In the genomic region with DNA sequence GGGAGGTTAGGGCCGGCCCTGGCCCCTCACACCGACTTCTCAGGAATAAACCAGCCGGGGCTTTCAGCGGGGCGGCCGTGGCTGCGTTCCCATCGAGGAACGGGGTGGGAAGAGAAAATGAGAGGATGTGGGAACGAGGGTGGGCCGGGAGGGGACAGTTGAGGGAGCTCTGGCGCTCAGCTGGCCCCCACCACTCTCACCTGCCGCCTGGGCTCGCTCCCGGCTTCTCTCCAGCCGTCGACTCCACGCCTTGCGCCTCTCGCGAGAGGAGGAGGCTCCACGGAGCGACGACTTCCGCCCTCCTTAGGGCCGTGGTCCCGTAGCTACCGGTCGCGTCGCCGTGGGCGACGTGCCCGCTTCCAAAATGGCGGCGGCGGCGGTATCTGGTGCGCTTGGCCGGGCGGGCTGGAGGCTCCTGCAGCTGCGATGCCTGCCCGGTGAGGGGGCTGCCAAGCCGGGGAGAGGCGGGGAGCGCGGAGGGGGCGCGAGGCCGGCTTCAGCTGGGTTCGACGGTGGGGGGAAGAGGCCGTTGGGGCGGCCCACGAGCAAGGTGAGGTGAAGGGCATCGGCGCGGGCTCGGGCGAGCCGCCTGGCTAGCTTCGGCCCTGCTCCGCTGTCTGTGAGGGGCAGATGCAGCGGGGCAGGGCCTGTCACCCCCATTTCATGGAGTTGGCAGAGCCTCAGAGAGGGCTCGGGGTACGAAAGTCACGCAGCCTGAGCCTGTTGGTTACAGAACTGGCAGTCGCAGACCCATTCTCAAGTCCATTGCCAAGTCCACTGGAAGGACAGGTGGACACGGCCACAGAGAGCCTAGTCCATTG, we compare ENCODE assay signal across 1 cellular context.
A peak's percentile ranks its signal among the peaks of the same experiment; 100 is the strongest.
TF ChIP-seq lines count a peak whose summit lies in the region.

Gene CIAPIN1, minus strand, starts transcription at position 244 of the 821 bp plus-strand sequence. CDS start 6,457 bp downstream, outside the sequence.
Gene COQ9, plus strand, starts transcription at position 338 of the 821 bp plus-strand sequence. Its CDS starts 27 bp downstream, at position 365.

TF ChIP-seq in K562, 482 proteins besides CTCF, POLR2A, EP300 and RAD21 (continued from another document and continues in another):
- TF ChIP-seq, protein P1, sequence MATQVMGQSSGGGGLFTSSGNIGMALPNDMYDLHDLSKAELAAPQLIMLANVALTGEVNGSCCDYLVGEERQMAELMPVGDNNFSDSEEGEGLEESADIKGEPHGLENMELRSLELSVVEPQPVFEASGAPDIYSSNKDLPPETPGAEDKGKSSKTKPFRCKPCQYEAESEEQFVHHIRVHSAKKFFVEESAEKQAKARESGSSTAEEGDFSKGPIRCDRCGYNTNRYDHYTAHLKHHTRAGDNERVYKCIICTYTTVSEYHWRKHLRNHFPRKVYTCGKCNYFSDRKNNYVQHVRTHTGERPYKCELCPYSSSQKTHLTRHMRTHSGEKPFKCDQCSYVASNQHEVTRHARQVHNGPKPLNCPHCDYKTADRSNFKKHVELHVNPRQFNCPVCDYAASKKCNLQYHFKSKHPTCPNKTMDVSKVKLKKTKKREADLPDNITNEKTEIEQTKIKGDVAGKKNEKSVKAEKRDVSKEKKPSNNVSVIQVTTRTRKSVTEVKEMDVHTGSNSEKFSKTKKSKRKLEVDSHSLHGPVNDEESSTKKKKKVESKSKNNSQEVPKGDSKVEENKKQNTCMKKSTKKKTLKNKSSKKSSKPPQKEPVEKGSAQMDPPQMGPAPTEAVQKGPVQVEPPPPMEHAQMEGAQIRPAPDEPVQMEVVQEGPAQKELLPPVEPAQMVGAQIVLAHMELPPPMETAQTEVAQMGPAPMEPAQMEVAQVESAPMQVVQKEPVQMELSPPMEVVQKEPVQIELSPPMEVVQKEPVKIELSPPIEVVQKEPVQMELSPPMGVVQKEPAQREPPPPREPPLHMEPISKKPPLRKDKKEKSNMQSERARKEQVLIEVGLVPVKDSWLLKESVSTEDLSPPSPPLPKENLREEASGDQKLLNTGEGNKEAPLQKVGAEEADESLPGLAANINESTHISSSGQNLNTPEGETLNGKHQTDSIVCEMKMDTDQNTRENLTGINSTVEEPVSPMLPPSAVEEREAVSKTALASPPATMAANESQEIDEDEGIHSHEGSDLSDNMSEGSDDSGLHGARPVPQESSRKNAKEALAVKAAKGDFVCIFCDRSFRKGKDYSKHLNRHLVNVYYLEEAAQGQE (CRISPR knock-in tag; IDR thresholded peaks at IDR 0.05; ENCODE audit: low read depth): no peak
- TF ChIP-seq LARP7 (IDR thresholded peaks at IDR 0.05) (0 out of 2 replicates have a peak, but pooled peaks have one; percentile 27), ZBTB11 (CRISPR knock-in tag; IDR thresholded peaks at IDR 0.05) (peak in 1 of 3 experiments; percentile 54; a peak in 1 of 6 replicates), ZNF511 (CRISPR knock-in tag; IDR thresholded peaks at IDR 0.05) (no peak), TGIF2 (CRISPR knock-in tag; IDR thresholded peaks at IDR 0.05) (no peak), NEUROD1 (IDR thresholded peaks at IDR 0.05; ENCODE audit: borderline replicate concordance, low read depth, low read length, partially characterized antibody) (peak; percentile 81), RBM15 (IDR thresholded peaks at IDR 0.05; ENCODE audit: insufficient read depth, low read length) (no peak), SMAD2 (IDR thresholded peaks at IDR 0.05; ENCODE audit: low read depth, low read length) (no peak), ZFX (CRISPR knock-in tag; IDR thresholded peaks at IDR 0.05) (peak; percentile 81), BRF1 (IDR thresholded peaks at IDR 0.05; ENCODE audit: borderline replicate concordance, extremely low read depth, insufficient read length) (no peak), ZNF282 (CRISPR knock-in tag; IDR thresholded peaks at IDR 0.05) (no peak), PYGO2 (tag; IDR thresholded peaks at IDR 0.05) (no peak), CHD4 (IDR thresholded peaks at IDR 0.05; ENCODE audit: insufficient read depth, insufficient replicate concordance, low read depth, low read length, poor library complexity, severe bottlenecking) (no peak), RBM34 (IDR thresholded peaks at IDR 0.05; ENCODE audit: borderline replicate concordance, insufficient read depth, low read length) (no peak), ZNF57 (CRISPR knock-in tag; IDR thresholded peaks at IDR 0.05) (no peak), FOXJ3 (CRISPR knock-in tag; IDR thresholded peaks at IDR 0.05) (no peak), SMARCA5 (IDR thresholded peaks at IDR 0.05) (no peak), BDP1 (IDR thresholded peaks at IDR 0.05; ENCODE audit: insufficient read depth, insufficient read length) (no peak), PHF21A (IDR thresholded peaks at IDR 0.05; ENCODE audit: borderline replicate concordance, low read depth) (0 out of 2 replicates have a peak, but pooled peaks have one; percentile 36), CAMTA2 (CRISPR knock-in tag; conservative IDR thresholded peaks at IDR 0.05) (no peak), ZNF23 (CRISPR knock-in tag; IDR thresholded peaks at IDR 0.05) (no peak), JUNB (CRISPR knock-in tag; conservative IDR thresholded peaks at IDR 0.05) (no peak), KDM4B (IDR thresholded peaks at IDR 0.05; ENCODE audit: borderline replicate concordance in 2 of 2, low read depth in 1 of 2) (no peak), TFE3 (CRISPR knock-in tag; IDR thresholded peaks at IDR 0.05) (no peak), MAX (CRISPR knock-in tag; IDR thresholded peaks at IDR 0.05) (peak; percentile 86), SIX5 (IDR thresholded peaks at IDR 0.05; ENCODE audit: borderline replicate concordance in 1 of 2, insufficient read depth in 1 of 2, low read depth in 1 of 2, low read length in 2 of 2) (peak; percentile 67 to 75; a peak in 3 of 4 replicates), TCF7L2 (IDR thresholded peaks at IDR 0.05; ENCODE audit: low read depth, low read length) (no peak), ZNF140 (CRISPR knock-in tag; IDR thresholded peaks at IDR 0.05) (no peak), KHSRP (IDR thresholded peaks at IDR 0.05) (no peak), MXD1 (CRISPR knock-in tag; IDR thresholded peaks at IDR 0.05; ENCODE audit: borderline replicate concordance, poor library complexity, severe bottlenecking) (peak; percentile 19), C11orf30 (IDR thresholded peaks at IDR 0.05; ENCODE audit: low read depth) (peak; percentile 82), SPI1 (IDR thresholded peaks at IDR 0.05; ENCODE audit: borderline replicate concordance, low read depth, low read length) (peak; percentile 73; the same call in 1 of the 2 replicates), XRCC4 (IDR thresholded peaks at IDR 0.05; ENCODE audit: extremely low read depth, insufficient read depth, insufficient read length) (no peak), DPF2 (IDR thresholded peaks at IDR 0.05) (no peak), SOX6 (IDR thresholded peaks at IDR 0.05) (no peak)
- TF ChIP-seq, protein P2, sequence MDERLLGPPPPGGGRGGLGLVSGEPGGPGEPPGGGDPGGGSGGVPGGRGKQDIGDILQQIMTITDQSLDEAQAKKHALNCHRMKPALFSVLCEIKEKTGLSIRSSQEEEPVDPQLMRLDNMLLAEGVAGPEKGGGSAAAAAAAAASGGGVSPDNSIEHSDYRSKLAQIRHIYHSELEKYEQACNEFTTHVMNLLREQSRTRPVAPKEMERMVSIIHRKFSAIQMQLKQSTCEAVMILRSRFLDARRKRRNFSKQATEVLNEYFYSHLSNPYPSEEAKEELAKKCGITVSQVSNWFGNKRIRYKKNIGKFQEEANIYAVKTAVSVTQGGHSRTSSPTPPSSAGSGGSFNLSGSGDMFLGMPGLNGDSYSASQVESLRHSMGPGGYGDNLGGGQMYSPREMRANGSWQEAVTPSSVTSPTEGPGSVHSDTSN (CRISPR knock-in tag; IDR thresholded peaks at IDR 0.05; ENCODE audit: low read depth): no peak
- TF ChIP-seq, protein P2 (tag; conservative IDR thresholded peaks at IDR 0.05; ENCODE audit: low read depth): no peak
- TF ChIP-seq, protein P3, sequence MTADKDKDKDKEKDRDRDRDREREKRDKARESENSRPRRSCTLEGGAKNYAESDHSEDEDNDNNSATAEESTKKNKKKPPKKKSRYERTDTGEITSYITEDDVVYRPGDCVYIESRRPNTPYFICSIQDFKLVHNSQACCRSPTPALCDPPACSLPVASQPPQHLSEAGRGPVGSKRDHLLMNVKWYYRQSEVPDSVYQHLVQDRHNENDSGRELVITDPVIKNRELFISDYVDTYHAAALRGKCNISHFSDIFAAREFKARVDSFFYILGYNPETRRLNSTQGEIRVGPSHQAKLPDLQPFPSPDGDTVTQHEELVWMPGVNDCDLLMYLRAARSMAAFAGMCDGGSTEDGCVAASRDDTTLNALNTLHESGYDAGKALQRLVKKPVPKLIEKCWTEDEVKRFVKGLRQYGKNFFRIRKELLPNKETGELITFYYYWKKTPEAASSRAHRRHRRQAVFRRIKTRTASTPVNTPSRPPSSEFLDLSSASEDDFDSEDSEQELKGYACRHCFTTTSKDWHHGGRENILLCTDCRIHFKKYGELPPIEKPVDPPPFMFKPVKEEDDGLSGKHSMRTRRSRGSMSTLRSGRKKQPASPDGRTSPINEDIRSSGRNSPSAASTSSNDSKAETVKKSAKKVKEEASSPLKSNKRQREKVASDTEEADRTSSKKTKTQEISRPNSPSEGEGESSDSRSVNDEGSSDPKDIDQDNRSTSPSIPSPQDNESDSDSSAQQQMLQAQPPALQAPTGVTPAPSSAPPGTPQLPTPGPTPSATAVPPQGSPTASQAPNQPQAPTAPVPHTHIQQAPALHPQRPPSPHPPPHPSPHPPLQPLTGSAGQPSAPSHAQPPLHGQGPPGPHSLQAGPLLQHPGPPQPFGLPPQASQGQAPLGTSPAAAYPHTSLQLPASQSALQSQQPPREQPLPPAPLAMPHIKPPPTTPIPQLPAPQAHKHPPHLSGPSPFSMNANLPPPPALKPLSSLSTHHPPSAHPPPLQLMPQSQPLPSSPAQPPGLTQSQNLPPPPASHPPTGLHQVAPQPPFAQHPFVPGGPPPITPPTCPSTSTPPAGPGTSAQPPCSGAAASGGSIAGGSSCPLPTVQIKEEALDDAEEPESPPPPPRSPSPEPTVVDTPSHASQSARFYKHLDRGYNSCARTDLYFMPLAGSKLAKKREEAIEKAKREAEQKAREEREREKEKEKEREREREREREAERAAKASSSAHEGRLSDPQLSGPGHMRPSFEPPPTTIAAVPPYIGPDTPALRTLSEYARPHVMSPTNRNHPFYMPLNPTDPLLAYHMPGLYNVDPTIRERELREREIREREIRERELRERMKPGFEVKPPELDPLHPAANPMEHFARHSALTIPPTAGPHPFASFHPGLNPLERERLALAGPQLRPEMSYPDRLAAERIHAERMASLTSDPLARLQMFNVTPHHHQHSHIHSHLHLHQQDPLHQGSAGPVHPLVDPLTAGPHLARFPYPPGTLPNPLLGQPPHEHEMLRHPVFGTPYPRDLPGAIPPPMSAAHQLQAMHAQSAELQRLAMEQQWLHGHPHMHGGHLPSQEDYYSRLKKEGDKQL (CRISPR knock-in tag; IDR thresholded peaks at IDR 0.05; ENCODE audit: borderline replicate concordance): no peak
- TF ChIP-seq, protein P4, sequence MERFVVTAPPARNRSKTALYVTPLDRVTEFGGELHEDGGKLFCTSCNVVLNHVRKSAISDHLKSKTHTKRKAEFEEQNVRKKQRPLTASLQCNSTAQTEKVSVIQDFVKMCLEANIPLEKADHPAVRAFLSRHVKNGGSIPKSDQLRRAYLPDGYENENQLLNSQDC (CRISPR knock-in tag; IDR thresholded peaks at IDR 0.05): no peak; the same call in 1 of the 2 replicates
